8 cellular contexts compared by ENCODE assay signal in genomic region chr17:50708050-50709000, GRCh38. TPM values are rescaled to one million over a fixed set of nuclear protein-coding genes. Genes with fewer than 3 reads are reported as not detected.
A peak's percentile ranks its signal among the peaks of the same experiment; 100 is the strongest.
DNase-seq lines count a peak whose midpoint lies in the region; ATAC-seq and TF ChIP-seq lines count a peak whose summit lies in the region.

No MANE protein-coding gene starts in this region.

- H3K27me3 ChIP-seq in BJ (ENCODE audit: control insufficient read depth, insufficient read depth, low read length), result 0 out of 2 replicates have a peak, but pooled peaks cover 2% of the 10 kb centered on the region
- H3K27me3 ChIP-seq in H7 (ENCODE audit: control insufficient read depth, insufficient read depth, low read length), result no peaks in the 10 kb centered on the region
- H3K27me3 ChIP-seq in muscle layer of duodenum (ENCODE audit: low read depth, low read length), result no peaks in the 10 kb centered on the region

- H3K27me3 Mint-ChIP-seq in endothelial cell (ENCODE audit: unreplicated experiment), result no peaks in the 10 kb centered on the region

- H3K36me3 Mint-ChIP-seq in endothelial cell (ENCODE audit: low read depth, unreplicated experiment), result peaks cover 4% of the 10 kb centered on the region

- no peaks in the 10 kb centered on the region for H3K9me3 Mint-ChIP-seq in endothelial cell (ENCODE audit: unreplicated experiment)

- no peak for DNase-seq in BJ (ENCODE audit: low read depth)
- no peak for DNase-seq in H7
- DNase-seq in endothelial cell (ENCODE audit: low spot score), result no peak
- DNase-seq in activated CD4-positive, alpha-beta T cell treated with anti-CD3 and anti-CD28 coated beads for 48 hours, result no peak

- H3K4me1 ChIP-seq in muscle layer of duodenum (ENCODE audit: control insufficient read depth in 1 of 2, insufficient read depth in 2 of 2, low read length in 2 of 2), result peaks cover 13 to 34% of the 10 kb centered on the region in 2 donors

- H3K4me1 Mint-ChIP-seq in endothelial cell (ENCODE audit: unreplicated experiment), result peaks cover 16% of the 10 kb centered on the region

- peak overlapping the region; percentile 68 for H3K4me3 ChIP-seq in BJ (ENCODE audit: low read depth, low read length)
- peak overlapping the region; percentile 85 for H3K4me3 ChIP-seq in H7 (ENCODE audit: insufficient read depth, low read depth, low read length)
- peak overlapping the region; percentile 74 to 88 for H3K4me3 ChIP-seq in muscle layer of duodenum (ENCODE audit: low read depth in 1 of 2, low read length in 2 of 2)

- ATAC-seq in GM18858 (IDR thresholded peaks at IDR 0.05; ENCODE audit: unreplicated experiment), result no peak
- ATAC-seq in HG03342 (IDR thresholded peaks at IDR 0.05; ENCODE audit: unreplicated experiment), result no peak

- TF ChIP-seq CTCF in BJ (IDR thresholded peaks at IDR 0.05; ENCODE audit: insufficient read depth, low read depth, low read length) (no peak), endothelial cell (IDR thresholded peaks at IDR 0.05; ENCODE audit: unreplicated experiment) (no peak)

- peak overlapping the region; percentile 100 for H3K27ac ChIP-seq in muscle layer of duodenum (ENCODE audit: low read length)

- POLR2A ChIA-PET in BJ (lab: Charles Lee), result interaction anchor here (0.6 to 1.0 kb wide), 2 partner anchors 9 to 43 kb away, joined by 7 to 9 read pairs; no protein-coding TSS in a partner anchor

- peak overlapping the region; percentile 92 for H3K27ac Mint-ChIP-seq in endothelial cell (ENCODE audit: unreplicated experiment)

- peak overlapping the region; percentile 91 for H3K4me3 Mint-ChIP-seq in endothelial cell (ENCODE audit: unreplicated experiment)

- no peaks in the 10 kb centered on the region for H3K9me3 ChIP-seq in muscle layer of duodenum (ENCODE audit: control insufficient read depth in 1 of 2, low read length in 2 of 2)

- TF ChIP-seq POLR2A in Raji (IDR thresholded peaks at IDR 0.05; ENCODE audit: insufficient read depth, low read depth, low read length), result peak; percentile 24; the same call in 1 of the 2 replicates

- H3K36me3 ChIP-seq in BJ (ENCODE audit: control insufficient read depth, insufficient read depth, low read length) (no peaks in the 10 kb centered on the region), H7 (replicated peaks; ENCODE audit: control insufficient read depth, insufficient read depth, low read length) (peaks cover 3% of the 10 kb centered on the region; the same call in 1 of the 2 replicates), muscle layer of duodenum (ENCODE audit: control insufficient read depth in 1 of 2, insufficient read depth in 2 of 2, low read length in 2 of 2) (peaks cover 0 to 9% of the 10 kb centered on the region in 2 donors)

- CTCF ChIA-PET in BJ (lab: Yijun Ruan, JAX), result interaction anchor here (1.0 to 6.6 kb wide), 3 partner anchors 8 to 161 kb away, joined by 3 to 32 read pairs (median 5); no protein-coding TSS in a partner anchor

RNA-seq across cellular contexts. Expression of gene ANKRD40, which starts 0.6 kb away (rescaled TPM):
- polyA plus RNA-seq in BJ (2011; rRNA removed), result 19.0 and 29.5 TPM in 2 replicates
- polyA minus RNA-seq in BJ (2011; rRNA and poly(A)+ RNA removed), result 17.5 and 22.8 TPM in 2 replicates
- total RNA-seq in H7 (2014; rRNA removed; shearing (Covaris generic)), result 42.0 and 46.0 TPM in 2 replicates
- 37.3 TPM for total RNA-seq in endothelial cell (ENCODE audit: unreplicated experiment)

RNA-seq across cellular contexts. Expression of gene LUC7L3, which starts 11.1 kb away (rescaled TPM):
- 55.6 and 63.2 TPM in 2 replicates for polyA plus RNA-seq in BJ (2011; rRNA removed)
- polyA minus RNA-seq in BJ (2011; rRNA and poly(A)+ RNA removed), result 7.6 and 8.8 TPM in 2 replicates
- total RNA-seq in H7 (2014; rRNA removed; shearing (Covaris generic)), result 45.4 and 76.9 TPM in 2 replicates
- total RNA-seq in endothelial cell (ENCODE audit: unreplicated experiment), result 94.1 TPM

RNA-seq across cellular contexts. Expression of gene ANKRD40CL, which starts 59.0 kb away (rescaled TPM):
- not detected in 2 replicates for polyA plus RNA-seq in BJ (2011; rRNA removed)
- polyA minus RNA-seq in BJ (2011; rRNA and poly(A)+ RNA removed), result not detected in 2 replicates
- total RNA-seq in H7 (2014; rRNA removed; shearing (Covaris generic)), result not detected in 2 replicates
- total RNA-seq in endothelial cell (ENCODE audit: unreplicated experiment), result not detected
